12 cellular contexts compared by ENCODE assay signal in the genomic region with DNA sequence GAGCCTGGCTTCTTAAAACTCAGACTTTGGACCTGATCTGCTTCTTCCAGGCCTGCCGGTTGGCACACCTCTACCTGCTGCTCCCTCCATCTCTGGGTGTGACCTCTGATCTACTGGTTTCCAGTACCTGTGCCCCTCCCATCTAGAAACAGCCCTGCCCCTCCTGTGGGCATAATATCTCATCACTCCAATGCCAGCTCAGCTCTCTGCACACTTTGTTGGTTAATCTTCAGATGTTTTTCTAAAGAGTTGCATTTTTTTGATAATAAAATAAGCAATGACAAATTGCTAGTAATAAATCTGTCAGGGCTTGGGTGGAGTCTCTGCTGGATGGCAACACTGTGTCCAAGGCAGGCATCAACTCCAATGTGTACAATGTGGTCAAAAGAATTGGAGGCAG.
DNase-seq lines count a peak whose midpoint lies in the region; ATAC-seq and TF ChIP-seq lines count a peak whose summit lies in the region.
"Had no signal": no experiment of that assay in that cellular context is flagged by ENCODE, and none has a peak within 500 bp of the region (broad histone marks: within the 10 kb centered on the region; RNA-seq: fewer than 3 reads in every experiment).

No MANE protein-coding gene starts in this region.

- in situ Hi-C loops in transverse colon (cut with MboI; ENCODE audit: low pct_ligation_motif_present in 1 of 4, low pct_unique_long_range_greater_than_20kb in 1 of 4, low sequenced_read_pairs in 3 of 4), result loop anchor here in 1 of 4 donors (10.0 kb wide), 1 partner anchor 93 kb away; the partner anchor contains the start of gene PPP1CB

- H3K9me3 ChIP-seq in mucosa of rectum (ENCODE audit: control insufficient read depth in 2 of 2, low read length in 2 of 2) (no peaks in the 10 kb centered on the region), transverse colon (no peaks in the 10 kb centered on the region)
- H3K9me3 ChIP-seq: ovary had no signal

- H3K27me3 ChIP-seq in mucosa of rectum (ENCODE audit: control insufficient read depth in 2 of 2, insufficient read depth in 2 of 2, low read length in 2 of 2) (no peaks in the 10 kb centered on the region), transverse colon (no peaks in the 10 kb centered on the region)
- H3K27me3 ChIP-seq: ovary had no signal

- H3K4me1 ChIP-seq in mucosa of rectum (ENCODE audit: control insufficient read depth in 2 of 2, insufficient read depth in 2 of 2, low read length in 2 of 2) (peaks cover 46 to 60% of the 10 kb centered on the region in 2 donors), transverse colon (peaks cover 42 to 85% (median 68%) of the 10 kb centered on the region in 4 donors)

- peak overlapping the region; percentile 5 to 51 for H3K9ac ChIP-seq in mucosa of rectum (ENCODE audit: low read depth in 1 of 2, low read length in 2 of 2)

- DNase-seq in M059J (ENCODE audit: low read depth) (peak; percentile 71), transverse colon (peak; percentile 86), NCI-H2227 treated with DMSO at 0.1 percent for 48 hours (lab: John Stamatoyannopoulos, UW) (no peak), erythroblast (lab: John Stamatoyannopoulos, UW) (no peak)
- DNase-seq in activated T-cell treated with anti-CD3 and anti-CD28 coated beads, Interleukin-2, amount 50 U/mL, for 48 hours, result no peak
- DNase-seq: activated naive CD8-positive, alpha-beta T cell treated with anti-CD3 and anti-CD28 coated beads, Interleukin-2, amount 50 U/mL, for 24 hours; NCI-H82 had no signal

- no peaks in the 10 kb centered on the region for H3K9me3 Mint-ChIP-seq in activated T-helper 17 cell treated with anti-CD3 and anti-CD28 coated beads, Interleukin-2, amount 50 U/mL, for 72 hours
- H3K9me3 Mint-ChIP-seq: T-helper 1 cell treated with Interleukin-12 subunit alpha and Interleukin-12 subunit beta and Interleukin-4 antibody, amounts not matched to agents 30 μg/mL and 1 μg/mL, for 36 hours had no signal

- no peak for TF ChIP-seq CTCF in transverse colon (IDR thresholded peaks at IDR 0.05)

- H3K4me1 Mint-ChIP-seq in activated T-helper 17 cell treated with anti-CD3 and anti-CD28 coated beads, Interleukin-2, amount 50 U/mL, for 72 hours, result peaks cover 13% of the 10 kb centered on the region

- no peak for TF ChIP-seq EP300 in transverse colon (IDR thresholded peaks at IDR 0.05; ENCODE audit: low read depth)

- H3K36me3 ChIP-seq in mucosa of rectum (ENCODE audit: control insufficient read depth in 2 of 2, insufficient read depth in 2 of 2, low read length in 2 of 2) (no peaks in the 10 kb centered on the region), transverse colon (no peaks in the 10 kb centered on the region)
- H3K36me3 ChIP-seq: ovary had no signal

- no peaks in the 10 kb centered on the region for H3K36me3 Mint-ChIP-seq in activated T-helper 17 cell treated with anti-CD3 and anti-CD28 coated beads, Interleukin-2, amount 50 U/mL, for 72 hours (ENCODE audit: low read depth)

- 40 to 50% methylated on average over 1 of the region's 1 CpG for WGBS in transverse colon (ENCODE audit: low coverage in 1 of 2), 2 donors

- no peak overlapping the region for H3K4me3 Mint-ChIP-seq in activated T-helper 17 cell treated with anti-CD3 and anti-CD28 coated beads, Interleukin-2, amount 50 U/mL, for 72 hours
- H3K4me3 Mint-ChIP-seq: activated naive CD8-positive, alpha-beta T cell treated with anti-CD3 and anti-CD28 coated beads, Interleukin-2, amount 50 U/mL, for 24 hours; T-helper 1 cell treated with Interleukin-12 subunit alpha and Interleukin-12 subunit beta and Interleukin-4 antibody, amounts not matched to agents 30 μg/mL and 1 μg/mL, for 36 hours had no signal

- no peak for TF ChIP-seq POLR2A in transverse colon (IDR thresholded peaks at IDR 0.05)
- no peak for TF ChIP-seq POLR2A in erythroblast (IDR thresholded peaks at IDR 0.05; ENCODE audit: low read length)

- no peak for ATAC-seq in activated T-helper 17 cell treated with anti-CD3 and anti-CD28 coated beads, Interleukin-2, amount 50 U/mL, for 72 hours (replicated peaks)
- ATAC-seq: activated naive CD8-positive, alpha-beta T cell treated with anti-CD3 and anti-CD28 coated beads, Interleukin-2, amount 50 U/mL, for 24 hours had no signal

- no peak overlapping the region for H3K27ac Mint-ChIP-seq in activated T-helper 17 cell treated with anti-CD3 and anti-CD28 coated beads, Interleukin-2, amount 50 U/mL, for 72 hours
- H3K27ac Mint-ChIP-seq: activated naive CD8-positive, alpha-beta T cell treated with anti-CD3 and anti-CD28 coated beads, Interleukin-2, amount 50 U/mL, for 24 hours; T-helper 1 cell treated with Interleukin-12 subunit alpha and Interleukin-12 subunit beta and Interleukin-4 antibody, amounts not matched to agents 30 μg/mL and 1 μg/mL, for 36 hours had no signal

- H3K27me3 Mint-ChIP-seq in activated T-helper 17 cell treated with anti-CD3 and anti-CD28 coated beads, Interleukin-2, amount 50 U/mL, for 72 hours, result no peaks in the 10 kb centered on the region

- intact Hi-C loops in transverse colon (cut with DNase I; ENCODE audit: low total_unique reads), result loop anchor here (5.0 kb wide), 2 partner anchors 70 to 90 kb away; partner anchors contain the start of gene PPP1CB

- H3K4me3 ChIP-seq in mucosa of rectum (ENCODE audit: low read length in 2 of 2), result peak overlapping the region; percentile 14 to 46
- no peak overlapping the region for H3K4me3 ChIP-seq in transverse colon
- H3K4me3 ChIP-seq: ovary had no signal

- H3K27ac ChIP-seq in cingulate gyrus (ENCODE audit: low read depth, low read length) (peak overlapping the region; percentile 32), mucosa of rectum (ENCODE audit: low read depth in 2 of 2, low read length in 2 of 2) (peak overlapping the region; percentile 88 to 95), transverse colon (peak overlapping the region; percentile 83 to 91 (median 88))

Comparison
In these comparisons a context has a peak if more than half of its experiments do, and no peak if none do; other contexts are left out.
1. DNase-seq: peak in M059J (single experiment) and transverse colon (single experiment); none in activated T-cell treated with anti-CD3 and anti-CD28 coated beads, Interleukin-2, amount 50 U/mL, for 48 hours (0 of 2), NCI-H2227 treated with DMSO at 0.1 percent for 48 hours (single experiment) and erythroblast (0 of 2).
2. H3K27ac ChIP-seq: peak in every context shown above with its lines; median percentile 92 in mucosa of rectum; 88 in transverse colon; 32 in cingulate gyrus.
3. H3K4me3 ChIP-seq: peak in mucosa of rectum (2 of 2); none in transverse colon (0 of 4).